ENCODE assay signal across 10 cellular contexts in the genomic region with DNA sequence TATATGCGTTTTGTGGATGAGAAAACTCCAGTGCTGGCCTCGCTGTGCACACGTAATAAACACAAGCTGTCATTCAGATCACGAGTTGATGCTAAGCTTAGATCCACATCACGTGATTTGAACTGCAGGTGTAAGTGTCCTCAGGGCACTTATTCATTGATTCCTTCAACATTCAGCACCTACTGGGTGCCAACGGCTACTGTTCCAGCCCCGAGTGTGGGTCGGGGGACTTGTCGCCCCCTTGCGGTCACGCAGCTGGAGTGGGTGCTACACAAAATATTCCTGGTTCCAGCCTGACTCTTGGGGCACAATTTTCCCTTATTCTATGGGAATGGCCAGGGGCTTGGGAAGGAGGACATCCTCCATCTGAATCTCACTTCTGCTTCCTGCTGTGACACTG. TPM values are rescaled to one million over a fixed set of nuclear protein-coding genes. Genes with fewer than 3 reads are reported as not detected.
DNase-seq lines count a peak whose midpoint lies in the region; ATAC-seq and TF ChIP-seq lines count a peak whose summit lies in the region.
"Had no signal": no experiment of that assay in that cellular context is flagged by ENCODE, and none has a peak within 500 bp of the region (broad histone marks: within the 10 kb centered on the region; RNA-seq: fewer than 3 reads in every experiment).

No MANE protein-coding gene starts in this region.

- no peaks in the 10 kb centered on the region for H3K27me3 ChIP-seq in PC-3 (ENCODE audit: low read length)

- POLR2A ChIA-PET in PC-3 (lab: Charles Lee; ENCODE audit: unreplicated experiment): no interaction called here

- no peak for ATAC-seq in PC-3
- ATAC-seq in GM18511 (IDR thresholded peaks at IDR 0.05; ENCODE audit: unreplicated experiment): no peak
- ATAC-seq in stimulated activated memory B cell treated with anti-CD40 and anti-IgM and Interleukin-4, amounts not matched to agents 10 μg/mL and 1 μg/mL and 100 μg/mL, for 72 hours: no peak

- BruUV-seq in PC-3 (replicated peaks; lab: Mats Ljungman, UMichigan): no TSS peak

- H3K27ac Mint-ChIP-seq in stimulated activated memory B cell treated with anti-CD40 and anti-IgM and Interleukin-4, amounts not matched to agents 10 μg/mL and 1 μg/mL and 100 μg/mL, for 72 hours: no peak overlapping the region
- H3K27ac Mint-ChIP-seq: activated T-cell treated with anti-CD3 and anti-CD28 coated beads, Interleukin-2, amount 50 U/mL, for 24 hours had no signal

- H3K4me2 ChIP-seq in PC-3 (ENCODE audit: low read length): no peak overlapping the region

- peak; percentile 43 for TF ChIP-seq CTCF in PC-3 (conservative IDR thresholded peaks at IDR 0.05; ENCODE audit: low read depth, low read length)

- no peaks in the 10 kb centered on the region for H3K9me2 ChIP-seq in PC-3 (replicated peaks; ENCODE audit: low read length)

- CTCF ChIA-PET in PC-3 (lab: Charles Lee): no interaction called here

- no peak overlapping the region for H3K4me3 Mint-ChIP-seq in stimulated activated memory B cell treated with anti-CD40 and anti-IgM and Interleukin-4, amounts not matched to agents 10 μg/mL and 1 μg/mL and 100 μg/mL, for 72 hours
- H3K4me3 Mint-ChIP-seq: activated T-cell treated with anti-CD3 and anti-CD28 coated beads, Interleukin-2, amount 50 U/mL, for 24 hours had no signal

- no peaks in the 10 kb centered on the region for H3K36me3 Mint-ChIP-seq in stimulated activated memory B cell treated with anti-CD40 and anti-IgM and Interleukin-4, amounts not matched to agents 10 μg/mL and 1 μg/mL and 100 μg/mL, for 72 hours

- no peak overlapping the region for H3K9ac ChIP-seq in PC-3 (ENCODE audit: low read length)

- H3K27ac ChIP-seq in PC-3 (ENCODE audit: low read length): no peak overlapping the region

- H3K36me3 ChIP-seq in PC-3 (ENCODE audit: low read depth, low read length): no peaks in the 10 kb centered on the region

- DNase-seq in 8988T: peak; percentile 85
- peak; percentile 56 for DNase-seq in ELF-1 (ENCODE audit: low read depth, low spot score)
- DNase-seq in PC-3: peak; percentile 23
- peak; percentile 56 for DNase-seq in germinal center (ENCODE audit: low spot score)
- no peak for DNase-seq in occipital lobe (lab: John Stamatoyannopoulos, UW)
- DNase-seq in activated effector memory CD4-positive, alpha-beta T cell treated with anti-CD3 and anti-CD28 coated beads, Interleukin-2, amount 50 U/mL, for 16 hours: no peak
- DNase-seq: activated T-cell treated with anti-CD3 and anti-CD28 coated beads, Interleukin-2, amount 50 U/mL, for 24 hours had no signal

- intact Hi-C loops in PC-3 (cut with micrococcal nuclease): no loop called here

- H2AFZ ChIP-seq in PC-3 (ENCODE audit: low read length): no peak overlapping the region

- no peak overlapping the region for H3K4me3 ChIP-seq in PC-3 (ENCODE audit: low read length)
- H3K4me3 ChIP-seq: lung had no signal

- H3K9me3 ChIP-seq in PC-3 (ENCODE audit: low read length): no peaks in the 10 kb centered on the region

- H4K20me1 ChIP-seq in PC-3 (ENCODE audit: low read length): no peaks in the 10 kb centered on the region

- peaks cover 31% of the 10 kb centered on the region for H3K4me1 Mint-ChIP-seq in stimulated activated memory B cell treated with anti-CD40 and anti-IgM and Interleukin-4, amounts not matched to agents 10 μg/mL and 1 μg/mL and 100 μg/mL, for 72 hours

- H3K4me1 ChIP-seq in PC-3 (ENCODE audit: insufficient read depth, low read length): peaks cover 10% of the 10 kb centered on the region

- no peaks in the 10 kb centered on the region for H3F3A ChIP-seq in PC-3 (ENCODE audit: low read length, unreplicated experiment)

- 0 out of 2 replicates have a peak, but pooled peaks cover 4% of the 10 kb centered on the region for H3K79me2 ChIP-seq in PC-3 (ENCODE audit: low read length)

- H3K27me3 Mint-ChIP-seq in stimulated activated memory B cell treated with anti-CD40 and anti-IgM and Interleukin-4, amounts not matched to agents 10 μg/mL and 1 μg/mL and 100 μg/mL, for 72 hours: no peaks in the 10 kb centered on the region

- H3K9me3 Mint-ChIP-seq in stimulated activated memory B cell treated with anti-CD40 and anti-IgM and Interleukin-4, amounts not matched to agents 10 μg/mL and 1 μg/mL and 100 μg/mL, for 72 hours: no peaks in the 10 kb centered on the region
- H3K9me3 Mint-ChIP-seq: activated T-cell treated with anti-CD3 and anti-CD28 coated beads, Interleukin-2, amount 50 U/mL, for 24 hours had no signal

RNA-seq across cellular contexts. Expression of a gene that starts 29.9 kb away (rescaled TPM):
- total RNA-seq in PC-3 (2014; rRNA removed) (24.8 and 28.7 TPM in 2 replicates), occipital lobe (4.2 TPM)

RNA-seq across cellular contexts. Expression of a gene that starts 32.2 kb away (rescaled TPM):
- total RNA-seq in PC-3 (2014; rRNA removed) (64.6 and 71.0 TPM in 2 replicates), occipital lobe (1.6 TPM)

Comparison
In these comparisons a context has a peak if more than half of its experiments do, and no peak if none do; other contexts are left out.
1. DNase-seq: peak in 8988T (single experiment), ELF-1 (single experiment), PC-3 (single experiment) and germinal center (single experiment); none in occipital lobe (single experiment) and activated effector memory CD4-positive, alpha-beta T cell treated with anti-CD3 and anti-CD28 coated beads, Interleukin-2, amount 50 U/mL, for 16 hours (single experiment).
2. RNA of a gene that starts 32.2 kb away (total RNA-seq): 64.6 to 71.0 TPM in PC-3; 1.6 TPM in occipital lobe (single experiment); every median in the first group is over 10 times any median in the second.